1 cellular context compared by ENCODE assay signal in the genomic region with DNA sequence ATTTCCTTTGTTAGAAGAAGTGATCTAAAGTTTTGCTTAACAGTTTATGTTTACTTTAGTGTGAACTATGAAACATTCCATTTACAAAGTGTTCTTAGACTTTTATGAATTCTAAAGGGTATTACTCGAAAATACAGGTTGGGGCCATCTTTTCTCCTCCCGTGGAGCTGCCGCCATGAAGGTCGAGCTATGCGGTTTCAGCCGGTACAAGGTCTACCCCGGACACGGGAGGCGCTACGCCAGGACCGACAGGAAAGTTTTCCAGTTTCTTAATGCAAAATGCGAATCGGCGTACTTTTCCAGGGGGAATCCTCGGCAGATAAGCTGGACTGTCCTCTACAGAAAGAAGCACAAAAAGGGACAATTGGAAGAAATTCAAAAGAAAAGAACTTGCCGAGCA.
A peak's percentile ranks its signal among the peaks of the same experiment; 100 is the strongest.
TF ChIP-seq lines count a peak whose summit lies in the region.

No MANE protein-coding gene starts in this region.

TF ChIP-seq in K562, 482 proteins besides CTCF, POLR2A, EP300 and RAD21 (continued from another document):
- TF ChIP-seq, protein P1, sequence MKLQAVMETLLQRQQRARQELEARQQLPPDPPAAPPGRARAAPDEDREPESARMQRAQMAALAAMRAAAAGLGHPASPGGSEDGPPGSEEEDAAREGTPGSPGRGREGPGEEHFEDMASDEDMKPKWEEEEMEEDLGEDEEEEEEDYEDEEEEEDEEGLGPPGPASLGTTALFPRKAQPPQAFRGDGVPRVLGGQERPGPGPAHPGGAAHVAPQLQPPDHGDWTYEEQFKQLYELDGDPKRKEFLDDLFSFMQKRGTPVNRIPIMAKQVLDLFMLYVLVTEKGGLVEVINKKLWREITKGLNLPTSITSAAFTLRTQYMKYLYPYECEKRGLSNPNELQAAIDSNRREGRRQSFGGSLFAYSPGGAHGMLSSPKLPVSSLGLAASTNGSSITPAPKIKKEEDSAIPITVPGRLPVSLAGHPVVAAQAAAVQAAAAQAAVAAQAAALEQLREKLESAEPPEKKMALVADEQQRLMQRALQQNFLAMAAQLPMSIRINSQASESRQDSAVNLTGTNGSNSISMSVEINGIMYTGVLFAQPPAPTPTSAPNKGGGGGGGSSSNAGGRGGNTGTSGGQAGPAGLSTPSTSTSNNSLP (IDR thresholded peaks at IDR 0.05; ENCODE audit: borderline replicate concordance, low read depth, low read length) = no peak
- TF ChIP-seq, protein P2, sequence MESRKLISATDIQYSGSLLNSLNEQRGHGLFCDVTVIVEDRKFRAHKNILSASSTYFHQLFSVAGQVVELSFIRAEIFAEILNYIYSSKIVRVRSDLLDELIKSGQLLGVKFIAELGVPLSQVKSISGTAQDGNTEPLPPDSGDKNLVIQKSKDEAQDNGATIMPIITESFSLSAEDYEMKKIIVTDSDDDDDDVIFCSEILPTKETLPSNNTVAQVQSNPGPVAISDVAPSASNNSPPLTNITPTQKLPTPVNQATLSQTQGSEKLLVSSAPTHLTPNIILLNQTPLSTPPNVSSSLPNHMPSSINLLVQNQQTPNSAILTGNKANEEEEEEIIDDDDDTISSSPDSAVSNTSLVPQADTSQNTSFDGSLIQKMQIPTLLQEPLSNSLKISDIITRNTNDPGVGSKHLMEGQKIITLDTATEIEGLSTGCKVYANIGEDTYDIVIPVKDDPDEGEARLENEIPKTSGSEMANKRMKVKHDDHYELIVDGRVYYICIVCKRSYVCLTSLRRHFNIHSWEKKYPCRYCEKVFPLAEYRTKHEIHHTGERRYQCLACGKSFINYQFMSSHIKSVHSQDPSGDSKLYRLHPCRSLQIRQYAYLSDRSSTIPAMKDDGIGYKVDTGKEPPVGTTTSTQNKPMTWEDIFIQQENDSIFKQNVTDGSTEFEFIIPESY (CRISPR knock-in tag; IDR thresholded peaks at IDR 0.05) = peak; percentile 82
- TF ChIP-seq HDAC1 (IDR thresholded peaks at IDR 0.05) = no peak
- TF ChIP-seq, protein P3, sequence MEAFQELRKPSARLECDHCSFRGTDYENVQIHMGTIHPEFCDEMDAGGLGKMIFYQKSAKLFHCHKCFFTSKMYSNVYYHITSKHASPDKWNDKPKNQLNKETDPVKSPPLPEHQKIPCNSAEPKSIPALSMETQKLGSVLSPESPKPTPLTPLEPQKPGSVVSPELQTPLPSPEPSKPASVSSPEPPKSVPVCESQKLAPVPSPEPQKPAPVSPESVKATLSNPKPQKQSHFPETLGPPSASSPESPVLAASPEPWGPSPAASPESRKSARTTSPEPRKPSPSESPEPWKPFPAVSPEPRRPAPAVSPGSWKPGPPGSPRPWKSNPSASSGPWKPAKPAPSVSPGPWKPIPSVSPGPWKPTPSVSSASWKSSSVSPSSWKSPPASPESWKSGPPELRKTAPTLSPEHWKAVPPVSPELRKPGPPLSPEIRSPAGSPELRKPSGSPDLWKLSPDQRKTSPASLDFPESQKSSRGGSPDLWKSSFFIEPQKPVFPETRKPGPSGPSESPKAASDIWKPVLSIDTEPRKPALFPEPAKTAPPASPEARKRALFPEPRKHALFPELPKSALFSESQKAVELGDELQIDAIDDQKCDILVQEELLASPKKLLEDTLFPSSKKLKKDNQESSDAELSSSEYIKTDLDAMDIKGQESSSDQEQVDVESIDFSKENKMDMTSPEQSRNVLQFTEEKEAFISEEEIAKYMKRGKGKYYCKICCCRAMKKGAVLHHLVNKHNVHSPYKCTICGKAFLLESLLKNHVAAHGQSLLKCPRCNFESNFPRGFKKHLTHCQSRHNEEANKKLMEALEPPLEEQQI (IDR thresholded peaks at IDR 0.05) = peak; percentile 64; the same call in 1 of the 2 replicates
- 0 out of 2 replicates have a peak, but pooled peaks have one; percentile 20 for TF ChIP-seq CC2D1A (IDR thresholded peaks at IDR 0.05)
